10 cellular contexts compared by ENCODE assay signal in the genomic region with DNA sequence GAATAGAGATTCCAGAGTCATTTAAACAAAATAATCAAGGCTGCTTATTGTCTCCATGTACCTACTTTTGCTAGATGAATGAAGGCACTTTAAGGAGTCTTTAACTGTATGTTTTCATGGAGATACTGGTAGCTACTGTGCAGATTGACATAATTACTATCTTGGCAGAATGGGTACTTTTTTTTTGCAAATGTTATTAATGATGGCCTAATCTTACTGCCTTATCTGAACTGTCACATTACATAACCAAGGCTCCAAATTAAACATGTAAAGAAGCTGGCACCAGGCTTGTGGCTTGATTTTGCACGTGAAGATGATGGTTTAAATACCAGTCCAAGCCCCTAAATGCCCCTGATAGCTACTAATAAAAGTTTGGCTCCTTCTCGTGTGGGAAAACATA. TPM values are rescaled to one million over a fixed set of nuclear protein-coding genes. Genes with fewer than 3 reads are reported as not detected.
A peak's percentile ranks its signal among the peaks of the same experiment; 100 is the strongest.
DNase-seq lines count a peak whose midpoint lies in the region; ATAC-seq and TF ChIP-seq lines count a peak whose summit lies in the region.
"Had no signal": no experiment of that assay in that cellular context is flagged by ENCODE, and none has a peak within 500 bp of the region (broad histone marks: within the 10 kb centered on the region; RNA-seq: fewer than 3 reads in every experiment).

No MANE protein-coding gene starts in this region.

- peaks cover 38 to 75% (median 60%) of the 10 kb centered on the region in 10 experiments for H3K4me1 ChIP-seq in BLaER1 treated with 17β-estradiol and CSF1 and Interleukin-3, amounts not matched to agents 10 nM and 100 nM
- H3K4me1 ChIP-seq in Karpas-422 (ENCODE audit: low read length), result peaks cover 67% of the 10 kb centered on the region
- H3K4me1 ChIP-seq in ectodermal cell (ENCODE audit: control insufficient read depth, insufficient read depth, low read length), result peaks cover 18% of the 10 kb centered on the region
- H3K4me1 ChIP-seq in osteoblast (ENCODE audit: insufficient read depth, low read length), result peaks cover 31% of the 10 kb centered on the region

- peak overlapping the region; percentile 82 to 99 (median 92); a peak in 21 of 22 replicates for H3K4me2 ChIP-seq in BLaER1 treated with 17β-estradiol and CSF1 and Interleukin-3, amounts not matched to agents 10 nM and 100 nM
- H3K4me2 ChIP-seq in Karpas-422 (ENCODE audit: low read depth, low read length, poor library complexity, severe bottlenecking) (peak overlapping the region; percentile 84), osteoblast (ENCODE audit: insufficient read depth, low read length) (peak overlapping the region; percentile 85)

- ATAC-seq in GM18858 (IDR thresholded peaks at IDR 0.05; ENCODE audit: unreplicated experiment), result no peak
- ATAC-seq: K562 had no signal

- no peak for DNase-seq in Karpas-422
- no peak for DNase-seq in osteoblast (ENCODE audit: insufficient read length, low spot score, missing footprints)
- no peak for DNase-seq in NCI-H2107 (lab: John Stamatoyannopoulos, UW)
- DNase-seq in H7, result no peak
- no peak for DNase-seq in ureter (ENCODE audit: low spot score)
- DNase-seq: stimulated activated CD4-positive, alpha-beta T cell treated with anti-CD3 and anti-CD28 coated beads, Interleukin-4, amount 100 ng/mL, for 24 hours had no signal

- H3K9me3 ChIP-seq in BLaER1 treated with 17β-estradiol and CSF1 and Interleukin-3, amounts not matched to agents 10 nM and 100 nM (replicated peaks in 1 of 11), result no peaks in the 10 kb centered on the region
- no peaks in the 10 kb centered on the region for H3K9me3 ChIP-seq in Karpas-422 (ENCODE audit: low read length)
- H3K9me3 ChIP-seq in ectodermal cell (ENCODE audit: control insufficient read depth, low read length), result no peaks in the 10 kb centered on the region
- no peaks in the 10 kb centered on the region for H3K9me3 ChIP-seq in osteoblast (ENCODE audit: low read depth, low read length)

- peaks cover 0 to 38% (median 0%) of the 10 kb centered on the region in 11 experiments; a peak in 4 of 22 replicates for H3K27me3 ChIP-seq in BLaER1 treated with 17β-estradiol and CSF1 and Interleukin-3, amounts not matched to agents 10 nM and 100 nM
- no peaks in the 10 kb centered on the region for H3K27me3 ChIP-seq in Karpas-422 (ENCODE audit: low read length)
- no peaks in the 10 kb centered on the region for H3K27me3 ChIP-seq in ectodermal cell (ENCODE audit: control insufficient read depth, insufficient read depth, low read length, poor library complexity, severe bottlenecking)
- H3K27me3 ChIP-seq in osteoblast (ENCODE audit: insufficient read depth, low read length), result no peaks in the 10 kb centered on the region
- peaks cover 11% of the 10 kb centered on the region; the same call in 1 of the 2 replicates for H3K27me3 ChIP-seq in H7 (ENCODE audit: control insufficient read depth, insufficient read depth, low read length)

- H3K27ac ChIP-seq in BLaER1 treated with 17β-estradiol and CSF1 and Interleukin-3, amounts not matched to agents 10 nM and 100 nM, result peak overlapping the region in 8 of 11 experiments; percentile 89 to 94 (median 92); a peak in 16 of 22 replicates
- H3K27ac ChIP-seq in Karpas-422 (ENCODE audit: low read length) (peak overlapping the region; percentile 83), ectodermal cell (ENCODE audit: insufficient read depth, low read depth, low read length, poor library complexity, severe bottlenecking) (no peak overlapping the region), osteoblast (ENCODE audit: low read depth, low read length) (peak overlapping the region; percentile 86)

- H2AFZ ChIP-seq in Karpas-422 (ENCODE audit: low read length), result no peak overlapping the region
- H2AFZ ChIP-seq in osteoblast (ENCODE audit: low read length), result no peak overlapping the region

- H3K9ac ChIP-seq in BLaER1 treated with 17β-estradiol and CSF1 and Interleukin-3, amounts not matched to agents 10 nM and 100 nM, result peak overlapping the region in 9 of 11 experiments; percentile 57 to 97 (median 95); a peak in 17 of 22 replicates
- H3K9ac ChIP-seq in Karpas-422 (ENCODE audit: low read length), result peak overlapping the region; percentile 82

- no peak for TF ChIP-seq CTCF in osteoblast (IDR thresholded peaks at IDR 0.05; ENCODE audit: extremely low read depth, low read depth, low read length)

- peaks cover 0 to 67% (median 30%) of the 10 kb centered on the region in 11 experiments; a peak in 15 of 22 replicates for H4K20me1 ChIP-seq in BLaER1 treated with 17β-estradiol and CSF1 and Interleukin-3, amounts not matched to agents 10 nM and 100 nM
- peaks cover 51% of the 10 kb centered on the region for H4K20me1 ChIP-seq in Karpas-422 (ENCODE audit: insufficient read depth, low read depth, low read length)
- H4K20me1 ChIP-seq in osteoblast (ENCODE audit: insufficient read depth, low read length), result peaks cover 10% of the 10 kb centered on the region

- H3K36me3 ChIP-seq in BLaER1 treated with 17β-estradiol and CSF1 and Interleukin-3, amounts not matched to agents 10 nM and 100 nM, result peaks cover 0 to 66% (median 30%) of the 10 kb centered on the region in 11 experiments; a peak in 17 of 22 replicates
- H3K36me3 ChIP-seq in Karpas-422 (ENCODE audit: insufficient read depth, low read length), result peaks cover 37% of the 10 kb centered on the region
- H3K36me3 ChIP-seq in ectodermal cell (ENCODE audit: control insufficient read depth, insufficient read depth, low read length), result peaks cover 24% of the 10 kb centered on the region
- H3K36me3 ChIP-seq in osteoblast (ENCODE audit: insufficient read depth, low read length), result peaks cover 30% of the 10 kb centered on the region
- peaks cover 9% of the 10 kb centered on the region for H3K36me3 ChIP-seq in H7 (replicated peaks; ENCODE audit: control insufficient read depth, insufficient read depth, low read length)

- WGBS in ectodermal cell, 2 experiments, result 78 to 81% methylated on average over 2 of the region's 2 CpGs

- H3K79me2 ChIP-seq in Karpas-422 (ENCODE audit: low read length) (peaks cover 89% of the 10 kb centered on the region), osteoblast (ENCODE audit: insufficient read depth, low read length) (peaks cover 87% of the 10 kb centered on the region)

- H3K9me2 ChIP-seq in Karpas-422 (replicated peaks; ENCODE audit: insufficient read depth, low read length), result no peaks in the 10 kb centered on the region

- H3K4me3 ChIP-seq in BLaER1 treated with 17β-estradiol and CSF1 and Interleukin-3, amounts not matched to agents 10 nM and 100 nM, result peak overlapping the region in 9 of 10 experiments; percentile 73 to 97 (median 94); a peak in 19 of 20 replicates
- H3K4me3 ChIP-seq in Karpas-422 (ENCODE audit: low read length) (peak overlapping the region; percentile 78), ectodermal cell (ENCODE audit: insufficient read depth, low read depth, low read length) (peak overlapping the region; percentile 88), osteoblast (ENCODE audit: insufficient read depth, low read length) (peak overlapping the region; percentile 93), H7 (ENCODE audit: insufficient read depth, low read depth, low read length) (no peak overlapping the region)
- H3K4me3 ChIP-seq: K562 had no signal

RNA-seq across cellular contexts. Expression of gene TRIB2, which starts 4.0 kb away (rescaled TPM):
- 188 and 234 TPM in 2 replicates for total RNA-seq in Karpas-422 (2014; rRNA removed; shearing (Covaris generic); ENCODE audit: low replicate concordance)
- 103 TPM for polyA plus RNA-seq in ectodermal cell (2013, experiment 1 of 4)
- 114 TPM for polyA plus RNA-seq in ectodermal cell (2013, experiment 2 of 4)
- polyA plus RNA-seq in ectodermal cell (2013, experiment 3 of 4), result 95.1 TPM
- polyA plus RNA-seq in ectodermal cell (2013, experiment 4 of 4), result 105 TPM
- total RNA-seq in osteoblast, result 79.6 and 86.3 TPM in 2 replicates
- 70.4 and 77.3 TPM in 2 replicates for total RNA-seq in H7 (2014; rRNA removed; shearing (Covaris generic))
- total RNA-seq in ureter, result 45.4 TPM
